ENCODE assay signal across 1 cellular context in the genomic region with DNA sequence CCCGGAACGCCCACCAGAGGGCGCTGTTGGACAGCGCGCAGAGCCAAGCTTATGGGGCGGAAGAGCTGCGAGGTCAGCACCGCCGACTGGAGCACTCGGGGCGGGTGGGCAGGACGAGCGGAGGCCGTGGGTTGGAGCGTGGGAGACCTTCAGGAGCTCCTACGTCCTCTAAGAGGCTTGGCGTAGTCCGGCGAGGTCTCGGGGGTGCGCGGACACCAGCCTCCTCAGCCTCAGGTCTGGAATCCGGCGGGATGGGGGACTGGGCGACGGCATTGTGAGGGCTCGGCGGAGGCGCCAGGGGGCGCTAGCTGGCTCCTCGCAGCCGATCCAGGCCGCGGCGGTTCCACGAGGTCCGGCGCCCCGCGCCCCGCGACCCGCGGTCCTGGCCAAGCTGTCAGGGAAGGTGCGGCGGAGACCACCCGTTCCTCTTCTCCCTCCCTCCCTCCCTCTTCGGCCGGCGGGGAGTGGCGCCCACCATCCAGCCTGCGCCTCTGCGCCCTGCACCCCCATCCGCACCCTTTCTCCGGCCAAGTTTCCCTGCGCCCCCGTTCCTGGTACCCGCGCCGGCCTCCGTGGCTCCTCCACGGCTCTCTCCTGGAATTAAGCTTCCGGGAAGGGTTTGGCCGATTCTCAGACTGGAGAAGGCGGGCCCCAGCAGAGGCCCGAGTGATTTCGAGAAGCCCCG.
A peak's percentile ranks its signal among the peaks of the same experiment; 100 is the strongest.
TF ChIP-seq lines count a peak whose summit lies in the region.

No MANE protein-coding gene starts in this region.

TF ChIP-seq in K562, 482 proteins besides CTCF, POLR2A, EP300 and RAD21 (continued from another document):
- TF ChIP-seq ETS1 (conservative IDR thresholded peaks at IDR 0.05; ENCODE audit: control insufficient read depth, low read depth, low read length) (0 out of 2 replicates have a peak, but pooled peaks have one; percentile 14), LCOR (CRISPR knock-in tag; IDR thresholded peaks at IDR 0.05) (peak; percentile 66; the same call in 1 of the 2 replicates), CTBP1 (IDR thresholded peaks at IDR 0.05; ENCODE audit: borderline replicate concordance) (peak; percentile 61; the same call in 1 of the 2 replicates), PTTG1 (tag; IDR thresholded peaks at IDR 0.05; ENCODE audit: low read depth) (no peak), CREB1 (IDR thresholded peaks at IDR 0.05) (no peak), CREB1 (CRISPR knock-in tag; IDR thresholded peaks at IDR 0.05) (peak; percentile 59), E2F4 (CRISPR knock-in tag; IDR thresholded peaks at IDR 0.05; ENCODE audit: low read depth) (no peak), DMBX1 (CRISPR knock-in tag; IDR thresholded peaks at IDR 0.05; ENCODE audit: borderline replicate concordance) (0 out of 2 replicates have a peak, but pooled peaks have one; percentile 11), FOXA3 (CRISPR knock-in tag; conservative IDR thresholded peaks at IDR 0.05 in 1 of 2, IDR thresholded peaks at IDR 0.05 in 1 of 2) (no peak), E2F6 (IDR thresholded peaks at IDR 0.05; ENCODE audit: borderline replicate concordance in 1 of 2, extremely low read depth in 1 of 2, insufficient read depth in 1 of 2, insufficient read length in 1 of 2, low read depth in 1 of 2, low read length in 1 of 2, poor library complexity in 1 of 2, severe bottlenecking in 1 of 2) (peak; percentile 69 to 88), JUN (IDR thresholded peaks at IDR 0.05; ENCODE audit: borderline replicate concordance, low read depth, low read length) (0 out of 2 replicates have a peak, but pooled peaks have one; percentile 29), JUN (CRISPR knock-in tag; IDR thresholded peaks at IDR 0.05; ENCODE audit: borderline replicate concordance) (no peak), MEIS2 (IDR thresholded peaks at IDR 0.05; ENCODE audit: partially characterized antibody) (no peak), CREM (IDR thresholded peaks at IDR 0.05; ENCODE audit: low read depth) (peak; percentile 20), CXXC5 (CRISPR knock-in tag; IDR thresholded peaks at IDR 0.05) (peak; percentile 65)
- TF ChIP-seq, protein P1, sequence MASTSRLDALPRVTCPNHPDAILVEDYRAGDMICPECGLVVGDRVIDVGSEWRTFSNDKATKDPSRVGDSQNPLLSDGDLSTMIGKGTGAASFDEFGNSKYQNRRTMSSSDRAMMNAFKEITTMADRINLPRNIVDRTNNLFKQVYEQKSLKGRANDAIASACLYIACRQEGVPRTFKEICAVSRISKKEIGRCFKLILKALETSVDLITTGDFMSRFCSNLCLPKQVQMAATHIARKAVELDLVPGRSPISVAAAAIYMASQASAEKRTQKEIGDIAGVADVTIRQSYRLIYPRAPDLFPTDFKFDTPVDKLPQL (IDR thresholded peaks at IDR 0.05; ENCODE audit: extremely low read depth, insufficient read length): no peak
TF ChIP-seq in K562: peak in this region for 54.
